ENCODE assay signal across 29 cellular contexts in the genomic region with DNA sequence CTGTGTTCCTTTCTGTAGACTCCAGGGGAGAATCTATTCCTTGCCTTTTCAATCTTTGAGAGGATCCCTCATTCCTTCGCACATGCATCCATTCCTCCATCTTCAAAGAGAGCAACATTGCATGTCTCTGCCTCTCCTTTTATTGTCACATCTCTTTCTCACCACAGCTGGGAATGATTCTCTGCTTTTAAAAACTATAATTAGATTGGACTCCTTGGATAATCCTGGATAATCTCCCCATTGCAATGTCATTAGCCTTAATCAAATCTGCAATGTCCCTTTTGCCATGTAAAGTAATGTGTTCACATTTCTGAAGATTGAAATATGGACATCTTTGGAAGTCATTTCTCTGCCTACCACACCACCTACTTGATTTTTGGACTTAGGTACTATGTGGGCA.
"Had no signal": no experiment of that assay in that cellular context is flagged by ENCODE, and none has a peak within 500 bp of the region (broad histone marks: within the 10 kb centered on the region; RNA-seq: fewer than 3 reads in every experiment).

No MANE protein-coding gene starts in this region.

- H3K27me3 ChIP-seq: brain microvascular endothelial cell, heart left ventricle had no signal

- H3K4me1 ChIP-seq: heart left ventricle had no signal

- H3K27ac ChIP-seq: brain microvascular endothelial cell, epithelial cell of prostate, heart left ventricle, WERI-Rb-1 had no signal

- DNase-seq: activated B cell treated with CpG ODN at 0.5 μM for 24 hours; activated CD4-positive, alpha-beta T cell treated with anti-CD3 and anti-CD28 coated beads for 48 hours; activated CD4-positive, alpha-beta T cell treated with anti-CD3 and anti-CD28 coated beads, Interleukin-2, amount 50 U/mL, for 1 hour; activated CD4-positive, alpha-beta T cell treated with anti-CD3 and anti-CD28 coated beads, Interleukin-2, amount 50 U/mL, for 48 hours; activated CD8-positive, alpha-beta memory T cell treated with anti-CD3 and anti-CD28 coated beads for 24 hours; activated CD8-positive, alpha-beta T cell treated with anti-CD3 and anti-CD28 coated beads for 36 hours; activated effector memory CD4-positive, alpha-beta T cell treated with Interleukin-2 at 50 U/mL for 16 hours; activated gamma-delta T cell treated with Interleukin-2 at 50 U/mL for 16 hours; activated naive CD4-positive, alpha-beta T cell treated with anti-CD3 and anti-CD28 coated beads, Interleukin-2, amount 50 U/mL, for 16 hours; activated naive CD4-positive, alpha-beta T cell treated with Interleukin-2 at 50 U/mL for 16 hours; activated T-cell treated with anti-CD3 and anti-CD28 coated beads, Interleukin-2, amount 50 U/mL, for 4 hours; amniotic stem cell; anterior cingulate cortex; brain microvascular endothelial cell; cortex of kidney; dermis blood vessel endothelial cell; effector CD4-positive, alpha-beta T cell; effector memory CD8-positive, alpha-beta T cell; foreskin fibroblast; heart left ventricle; T-helper 17 cell; T1000; WERI-Rb-1 had no signal

- ATAC-seq: activated CD4-positive, CD25-positive, alpha-beta regulatory T cell treated with anti-CD3 and anti-CD28 coated beads, Interleukin-2, amount 50 U/mL, for 24 hours; activated CD8-positive, alpha-beta T cell treated with anti-CD3 and anti-CD28 coated beads for 36 hours; activated T-cell treated with anti-CD3 and anti-CD28 coated beads, Interleukin-2, amount 50 U/mL, for 4 hours; activated T-helper 17 cell treated with anti-CD3 and anti-CD28 coated beads, Interleukin-2, amount 50 U/mL, for 72 hours; effector memory CD8-positive, alpha-beta T cell; heart left ventricle; T-helper 17 cell had no signal

- H3K36me3 ChIP-seq: brain microvascular endothelial cell, heart left ventricle, WERI-Rb-1 had no signal

- FAIRE-seq: astrocyte, bronchial epithelial cell, colon had no signal

- H3K4me3 ChIP-seq: heart left ventricle had no signal
